23 cellular contexts compared by ENCODE assay signal in the genomic region with DNA sequence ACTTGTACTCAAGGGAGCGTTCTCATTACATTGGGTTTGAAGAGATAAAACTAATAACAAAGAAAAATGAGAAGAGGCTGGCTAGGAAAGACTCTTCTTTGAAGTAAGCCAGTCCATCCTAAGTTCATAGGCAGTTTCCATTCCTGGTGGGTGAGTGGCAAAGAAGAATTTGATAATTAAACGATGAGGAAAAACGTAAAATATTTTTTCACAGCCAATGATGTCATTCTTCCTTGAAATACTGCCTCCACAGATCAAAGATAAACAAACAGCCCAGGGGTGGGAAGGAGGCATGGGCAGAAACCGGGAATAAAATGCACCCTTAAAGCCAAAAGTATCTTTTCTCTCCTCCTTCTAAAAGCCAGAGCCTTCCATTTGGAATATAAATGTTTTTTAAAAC.
A peak's percentile ranks its signal among the peaks of the same experiment; 100 is the strongest.
DNase-seq lines count a peak whose midpoint lies in the region; ATAC-seq and TF ChIP-seq lines count a peak whose summit lies in the region.
"Had no signal": no experiment of that assay in that cellular context is flagged by ENCODE, and none has a peak within 500 bp of the region (broad histone marks: within the 10 kb centered on the region; RNA-seq: fewer than 3 reads in every experiment).

No MANE protein-coding gene starts in this region.

- H3K9me3 Mint-ChIP-seq in endodermal cell (peaks cover 13% of the 10 kb centered on the region), nephron progenitor cell (peaks cover 54% of the 10 kb centered on the region)
- H3K9me3 Mint-ChIP-seq: activated CD4-positive, alpha-beta memory T cell treated with anti-CD3 and anti-CD28 coated beads, Interleukin-2, amount 10 ng/mL, durations not matched to agents 7 days and 5 days had no signal

- no peak overlapping the region for H3K4me3 Mint-ChIP-seq in endodermal cell
- H3K4me3 Mint-ChIP-seq in nephron progenitor cell = no peak overlapping the region
- H3K4me3 Mint-ChIP-seq: activated B cell treated with CpG ODN at 0.5 μM for 24 hours; activated CD4-positive, alpha-beta memory T cell treated with anti-CD3 and anti-CD28 coated beads, Interleukin-2, amount 10 ng/mL, durations not matched to agents 7 days and 5 days; CD8-positive, alpha-beta T cell; neural crest cell; stimulated activated effector memory CD8-positive, alpha-beta T cell treated with anti-CD3 and anti-CD28 coated beads, Interleukin-12 subunit alpha, Interleukin-12 subunit beta, amount 100 ng/mL, for 72 hours had no signal

- ATAC-seq in GM19395 (IDR thresholded peaks at IDR 0.05; ENCODE audit: unreplicated experiment) = no peak
- ATAC-seq: CD8-positive, alpha-beta T cell; gastroesophageal sphincter; left colon; stimulated activated effector memory CD8-positive, alpha-beta T cell treated with anti-CD3 and anti-CD28 coated beads, Interleukin-12 subunit alpha, Interleukin-12 subunit beta, amount 100 ng/mL, for 72 hours had no signal

- 37 to 100% methylated on average over 1 to 3 of the region's 4 CpGs for WGBS in endodermal cell (ENCODE audit: insufficient coverage in 1 of 2, insufficient read length in 1 of 2), 2 experiments

- H3K27me3 Mint-ChIP-seq in endodermal cell (ENCODE audit: insufficient read depth) = no peaks in the 10 kb centered on the region
- no peaks in the 10 kb centered on the region for H3K27me3 Mint-ChIP-seq in nephron progenitor cell (ENCODE audit: low read depth, poor library complexity)
- H3K27me3 Mint-ChIP-seq: activated CD4-positive, alpha-beta memory T cell treated with anti-CD3 and anti-CD28 coated beads, Interleukin-2, amount 10 ng/mL, durations not matched to agents 7 days and 5 days had no signal

- H3K36me3 ChIP-seq in endodermal cell (ENCODE audit: control insufficient read depth, insufficient read depth, low read length) (no peaks in the 10 kb centered on the region), left ventricle myocardium inferior (no peaks in the 10 kb centered on the region)
- H3K36me3 ChIP-seq: gastroesophageal sphincter had no signal

- peaks cover 10% of the 10 kb centered on the region for H3K4me1 ChIP-seq in endodermal cell (ENCODE audit: control insufficient read depth, insufficient read depth, low read length)
- no peaks in the 10 kb centered on the region for H3K4me1 ChIP-seq in left ventricle myocardium inferior

- H3K27ac Mint-ChIP-seq in endodermal cell (no peak overlapping the region), nephron progenitor cell (peak overlapping the region; percentile 36)
- H3K27ac Mint-ChIP-seq: activated B cell treated with CpG ODN at 0.5 μM for 24 hours; activated CD4-positive, alpha-beta memory T cell treated with anti-CD3 and anti-CD28 coated beads, Interleukin-2, amount 10 ng/mL, durations not matched to agents 7 days and 5 days; CD8-positive, alpha-beta T cell; stimulated activated effector memory CD8-positive, alpha-beta T cell treated with anti-CD3 and anti-CD28 coated beads, Interleukin-12 subunit alpha, Interleukin-12 subunit beta, amount 100 ng/mL, for 72 hours had no signal

- TF ChIP-seq CTCF in endodermal cell (conservative IDR thresholded peaks at IDR 0.05) = no peak
- no peak for TF ChIP-seq CTCF in nephron progenitor cell (IDR thresholded peaks at IDR 0.05)
- no peak for TF ChIP-seq CTCF in left ventricle myocardium inferior (IDR thresholded peaks at IDR 0.05; ENCODE audit: borderline replicate concordance)

- H3K9me3 ChIP-seq in endodermal cell (ENCODE audit: control insufficient read depth, low read length) (peaks cover 15% of the 10 kb centered on the region), left ventricle myocardium inferior (replicated peaks) (peaks cover 15% of the 10 kb centered on the region)

- H3K4me3 ChIP-seq in endodermal cell (ENCODE audit: low read length) = no peak overlapping the region
- H3K4me3 ChIP-seq in left ventricle myocardium inferior = no peak overlapping the region
- H3K4me3 ChIP-seq: gastroesophageal sphincter had no signal

- intact Hi-C loops in left ventricle myocardium inferior (cut with micrococcal nuclease) = no loop called here

- H3K36me3 Mint-ChIP-seq in endodermal cell (ENCODE audit: low read depth) (no peaks in the 10 kb centered on the region), nephron progenitor cell (ENCODE audit: low read depth) (peaks cover 26% of the 10 kb centered on the region)
- H3K36me3 Mint-ChIP-seq: CD8-positive, alpha-beta T cell; stimulated activated effector memory CD8-positive, alpha-beta T cell treated with anti-CD3 and anti-CD28 coated beads, Interleukin-12 subunit alpha, Interleukin-12 subunit beta, amount 100 ng/mL, for 72 hours had no signal

- H3K27me3 ChIP-seq in endodermal cell (ENCODE audit: control insufficient read depth, insufficient read depth, low read length, poor library complexity, severe bottlenecking) (no peaks in the 10 kb centered on the region), left ventricle myocardium inferior (ENCODE audit: low read depth) (no peaks in the 10 kb centered on the region)
- H3K27me3 ChIP-seq: gastroesophageal sphincter had no signal

- DNase-seq in EL (peak; percentile 80), OCI-M1 (lab: John Stamatoyannopoulos, UW) (peak; percentile 57), endodermal cell (no peak), nephron progenitor cell (no peak), left ventricle myocardium inferior (no peak), epidermal melanocyte (ENCODE audit: insufficient read length, low spot score) (no peak), RPMI8226 (no peak)
- DNase-seq: activated B cell treated with CpG ODN at 0.5 μM for 24 hours; activated CD4-positive, alpha-beta memory T cell treated with anti-CD3 and anti-CD28 coated beads, Interleukin-2, amount 10 ng/mL, durations not matched to agents 7 days and 5 days; activated naive CD4-positive, alpha-beta T cell; activated T-cell treated with anti-CD3 and anti-CD28 coated beads, Interleukin-2, amount 50 U/mL, for 1 hour; aorta; CD8-positive, alpha-beta T cell; DMS79; GOT3; left colon; NCI-H1417 treated with DMSO at 0.1 percent for 48 hours; NCI-H526; SHP77 had no signal

- H3K27ac ChIP-seq in endodermal cell (ENCODE audit: low read depth, low read length) = peak overlapping the region; percentile 82
- no peak overlapping the region for H3K27ac ChIP-seq in left ventricle myocardium inferior (replicated peaks)
- H3K27ac ChIP-seq: gastroesophageal sphincter had no signal

- no peak overlapping the region for H3K9ac ChIP-seq in endodermal cell (ENCODE audit: extremely low read depth, low read length, poor library complexity, severe bottlenecking)

- H3K4me1 Mint-ChIP-seq in endodermal cell = peaks cover 8% of the 10 kb centered on the region
- no peaks in the 10 kb centered on the region for H3K4me1 Mint-ChIP-seq in nephron progenitor cell
- H3K4me1 Mint-ChIP-seq: activated B cell treated with CpG ODN at 0.5 μM for 24 hours; activated CD4-positive, alpha-beta memory T cell treated with anti-CD3 and anti-CD28 coated beads, Interleukin-2, amount 10 ng/mL, durations not matched to agents 7 days and 5 days; stimulated activated effector memory CD8-positive, alpha-beta T cell treated with anti-CD3 and anti-CD28 coated beads, Interleukin-12 subunit alpha, Interleukin-12 subunit beta, amount 100 ng/mL, for 72 hours had no signal

Comparison
In these comparisons a context has a peak if more than half of its experiments do, and no peak if none do; other contexts are left out.
1. DNase-seq: peak in EL (single experiment) and OCI-M1 (single experiment); none in endodermal cell (single experiment), nephron progenitor cell (single experiment), left ventricle myocardium inferior (single experiment), epidermal melanocyte (single experiment) and RPMI8226 (single experiment).